ENCODE assay signal across 8 cellular contexts in genomic region chr11:64743591-64744543, GRCh38. TPM values are rescaled to one million over a fixed set of nuclear protein-coding genes. Genes with fewer than 3 reads are reported as not detected.
DNase-seq lines count a peak whose midpoint lies in the region; ATAC-seq and TF ChIP-seq lines count a peak whose summit lies in the region.

TSS of gene RASGRP2 (minus strand) at chr11:64744142. CDS start at chr11:64742866, 1,276 bp downstream.

- H3K9ac ChIP-seq in parathyroid adenoma = no peak within 1 kb of the TSS

- TF ChIP-seq CTCF in parathyroid adenoma (IDR thresholded peaks at IDR 0.05) = peak; percentile 22
- TF ChIP-seq CTCF in transverse colon (IDR thresholded peaks at IDR 0.05) = peak; percentile 54 to 80 (median 59)

- H3K9me3 ChIP-seq in parathyroid adenoma (ENCODE audit: control insufficient read depth, low read length) = no peaks in the 10 kb centered on the region
- no peaks in the 10 kb centered on the region for H3K9me3 ChIP-seq in transverse colon

- no peak within 1 kb of the TSS for H2AFZ ChIP-seq in parathyroid adenoma

- DNase-seq in NCI-H2227 (lab: John Stamatoyannopoulos, UW; ENCODE audit: unreplicated experiment) = peak; percentile 53
- no peak for DNase-seq in NCI-H2227 treated with DMSO at 0.1 percent for 48 hours (lab: John Stamatoyannopoulos, UW)
- DNase-seq in activated naive CD4-positive, alpha-beta T cell (lab: John Stamatoyannopoulos, UW) = peak; percentile 57 to 87 (median 72)
- peak; percentile 96 for DNase-seq in Right ventricle myocardium inferior (ENCODE audit: missing footprints)
- peak; percentile 84 for DNase-seq in transverse colon

- peak within 1 kb of the TSS; percentile 11 for H3K27ac ChIP-seq in parathyroid adenoma
- H3K27ac ChIP-seq in transverse colon = peak within 1 kb of the TSS; percentile 85 to 95 (median 88)

- no peaks in the 10 kb centered on the region for H3K27me3 ChIP-seq in parathyroid adenoma (ENCODE audit: control insufficient read depth, insufficient read depth, low read length)
- H3K27me3 ChIP-seq in transverse colon = peaks cover 57% of the 10 kb centered on the region

- WGBS in transverse colon (ENCODE audit: low coverage in 1 of 2), 2 donors = 2% methylated on average over 43 of the region's 57 CpGs; no CpG with 5 or more reads in 1 of the 2 donors

- peak; percentile 71 for TF ChIP-seq POLR2A in Raji (IDR thresholded peaks at IDR 0.05; ENCODE audit: insufficient read depth, low read depth, low read length)
- TF ChIP-seq POLR2A in transverse colon (IDR thresholded peaks at IDR 0.05) = peak; percentile 30

- peak within 1 kb of the TSS; percentile 49 for H3K4me2 ChIP-seq in parathyroid adenoma (ENCODE audit: low read length)

- no peaks in the 10 kb centered on the region for H3K79me2 ChIP-seq in parathyroid adenoma

- H3K36me3 ChIP-seq in parathyroid adenoma (ENCODE audit: control insufficient read depth, insufficient read depth, low read length) = no peaks in the 10 kb centered on the region
- H3K36me3 ChIP-seq in transverse colon = no peaks in the 10 kb centered on the region

- H3K4me1 ChIP-seq in parathyroid adenoma = no peaks in the 10 kb centered on the region
- peaks cover 6 to 41% (median 34%) of the 10 kb centered on the region in 4 donors for H3K4me1 ChIP-seq in transverse colon

- peak within 1 kb of the TSS; percentile 31 for H3K4me3 ChIP-seq in parathyroid adenoma (ENCODE audit: low read depth, low read length)
- H3K4me3 ChIP-seq in transverse colon = peak within 1 kb of the TSS; percentile 32 to 56 (median 46)

- intact Hi-C loops in Right ventricle myocardium inferior (cut with DNase I) (loop anchor here (2.0 kb wide), 1 partner anchor 35 kb away; the partner anchor contains the start of gene SF1), transverse colon (cut with DNase I; ENCODE audit: low total_unique reads) (no loop called here)

- TF ChIP-seq EP300 in transverse colon (IDR thresholded peaks at IDR 0.05; ENCODE audit: low read depth) = no peak

- in situ Hi-C loops in transverse colon (cut with MboI; ENCODE audit: low pct_ligation_motif_present in 1 of 4, low pct_unique_long_range_greater_than_20kb in 1 of 4, low sequenced_read_pairs in 3 of 4) = no loop called here

- ATAC-seq in Right ventricle myocardium inferior (peak; percentile 62), GM19467 (IDR thresholded peaks at IDR 0.05; ENCODE audit: unreplicated experiment) (no peak)

RNA-seq across cellular contexts. Expression of gene RASGRP2, which starts in this region (rescaled TPM):
- total RNA-seq in Right ventricle myocardium inferior = 46.8 TPM
- 10 to 100 TPM; 12.1 to 24.3 (median 17.3) TPM for total RNA-seq in transverse colon
